Comparison of ENCODE assay signal across 27 cellular contexts in genomic region chr9:34717996-34718614, GRCh38. TPM values are rescaled to one million over a fixed set of nuclear protein-coding genes. Genes with fewer than 3 reads are reported as not detected.
DNase-seq lines count a peak whose midpoint lies in the region; ATAC-seq, FAIRE-seq and TF ChIP-seq lines count a peak whose summit lies in the region.
"Had no signal": no experiment of that assay in that cellular context is flagged by ENCODE, and none has a peak within 500 bp of the region (broad histone marks: within the 10 kb centered on the region; RNA-seq: fewer than 3 reads in every experiment).

No MANE protein-coding gene starts in this region.

- H3F3A ChIP-seq in GM23338 (replicated peaks; ENCODE audit: low read depth) (no peaks in the 10 kb centered on the region), PC-9 (ENCODE audit: insufficient read depth, low read depth) (no peaks in the 10 kb centered on the region)

- H3K4me3 Mint-ChIP-seq in osteocyte (ENCODE audit: unreplicated experiment), result no peak overlapping the region
- no peak overlapping the region for H3K4me3 Mint-ChIP-seq in GM23338
- H3K4me3 Mint-ChIP-seq: activated CD4-positive, alpha-beta T cell treated with anti-CD3 and anti-CD28 coated beads for 36 hours; activated naive CD4-positive, alpha-beta T cell treated with anti-CD3 and anti-CD28 coated beads, Interleukin-2, amount 10 ng/mL, durations not matched to agents 7 days and 5 days; CD4-positive, CD25-positive, alpha-beta regulatory T cell; naive thymus-derived CD8-positive, alpha-beta T cell had no signal

- H3K4me3 ChIP-seq in Panc1 (ENCODE audit: low read depth in 2 of 2, low read length in 2 of 2) (no peak overlapping the region), kidney (ENCODE audit: low read length in 2 of 2) (no peak overlapping the region), GM23338 (no peak overlapping the region), PC-9 (no peak overlapping the region)
- H3K4me3 ChIP-seq: sigmoid colon, vagina had no signal

- H2AFZ ChIP-seq in GM23338 (no peak overlapping the region), PC-9 (no peak overlapping the region)
- H2AFZ ChIP-seq: parathyroid adenoma had no signal

- H3K27ac Mint-ChIP-seq in osteocyte (ENCODE audit: unreplicated experiment) (no peak overlapping the region), GM23338 (no peak overlapping the region)
- H3K27ac Mint-ChIP-seq: activated CD4-positive, alpha-beta T cell treated with anti-CD3 and anti-CD28 coated beads for 36 hours; activated naive CD4-positive, alpha-beta T cell treated with anti-CD3 and anti-CD28 coated beads, Interleukin-2, amount 10 ng/mL, durations not matched to agents 7 days and 5 days; CD4-positive, CD25-positive, alpha-beta regulatory T cell had no signal

- no peaks in the 10 kb centered on the region for H3K9me3 Mint-ChIP-seq in osteocyte (ENCODE audit: unreplicated experiment)
- no peaks in the 10 kb centered on the region for H3K9me3 Mint-ChIP-seq in GM23338
- H3K9me3 Mint-ChIP-seq: activated naive CD4-positive, alpha-beta T cell treated with anti-CD3 and anti-CD28 coated beads, Interleukin-2, amount 10 ng/mL, durations not matched to agents 7 days and 5 days; CD4-positive, CD25-positive, alpha-beta regulatory T cell had no signal

- in situ Hi-C loops in Panc1 (cut with HindIII; ENCODE audit: low pct_unique_long_range_greater_than_20kb, low sequenced_read_pairs), result no loop called here

- 0 out of 2 replicates have a peak, but pooled peaks cover 6% of the 10 kb centered on the region for H3K9me2 ChIP-seq in GM23338 (ENCODE audit: insufficient read depth)
- no peaks in the 10 kb centered on the region for H3K9me2 ChIP-seq in PC-9 (ENCODE audit: insufficient read depth)

- no peaks in the 10 kb centered on the region for H3K4me1 Mint-ChIP-seq in osteocyte (ENCODE audit: unreplicated experiment)
- H3K4me1 Mint-ChIP-seq in GM23338, result no peaks in the 10 kb centered on the region
- H3K4me1 Mint-ChIP-seq: activated CD4-positive, alpha-beta T cell treated with anti-CD3 and anti-CD28 coated beads for 36 hours; activated naive CD4-positive, alpha-beta T cell treated with anti-CD3 and anti-CD28 coated beads, Interleukin-2, amount 10 ng/mL, durations not matched to agents 7 days and 5 days; CD4-positive, CD25-positive, alpha-beta regulatory T cell; naive thymus-derived CD8-positive, alpha-beta T cell had no signal

- no peak overlapping the region for H3K27ac ChIP-seq in Panc1 (ENCODE audit: low read length)
- H3K27ac ChIP-seq in kidney (ENCODE audit: low read depth in 2 of 2, low read length in 2 of 2), result no peak overlapping the region
- H3K27ac ChIP-seq in GM23338 (ENCODE audit: low read depth), result no peak overlapping the region
- H3K27ac ChIP-seq in PC-9, result no peak overlapping the region
- H3K27ac ChIP-seq: epithelial cell of prostate, parathyroid adenoma, sigmoid colon, vagina had no signal

- peak; percentile 91 for ATAC-seq in Panc1
- no peak for ATAC-seq in GM23338
- ATAC-seq in HG03175 (IDR thresholded peaks at IDR 0.05; ENCODE audit: unreplicated experiment), result no peak
- ATAC-seq: activated CD4-positive, alpha-beta T cell treated with anti-CD3 and anti-CD28 coated beads for 36 hours; naive thymus-derived CD8-positive, alpha-beta T cell had no signal

- POLR2A ChIA-PET in Panc1 (lab: Charles Lee) (no interaction called here), PC-9 (lab: Charles Lee; ENCODE audit: unreplicated experiment) (interaction anchor here (0.6 kb wide), 1 partner anchor 80 kb away, joined by 4 read pairs; no protein-coding TSS in a partner anchor)

- no peak overlapping the region for H3K4me2 ChIP-seq in GM23338
- H3K4me2 ChIP-seq in PC-9, result no peak overlapping the region

- no peak for FAIRE-seq in kidney (lab: Jason Lieb, UNC)
- FAIRE-seq: HTR-8/SVneo had no signal

- no peaks in the 10 kb centered on the region for H3K79me2 ChIP-seq in GM23338 (replicated peaks; ENCODE audit: insufficient read depth)
- H3K79me2 ChIP-seq in PC-9 (ENCODE audit: low read depth), result no peaks in the 10 kb centered on the region
- H3K79me2 ChIP-seq: parathyroid adenoma had no signal

- intact Hi-C loops in Panc1 (cut with micrococcal nuclease; ENCODE audit: unreplicated experiment) (no loop called here), kidney (cut with DNase I) (no loop called here), PC-9 (cut with micrococcal nuclease; ENCODE audit: unreplicated experiment) (no loop called here)

- H3K4me1 ChIP-seq in Panc1 (ENCODE audit: control insufficient read depth, insufficient read depth, low read length) (no peaks in the 10 kb centered on the region; the same call in 1 of the 2 replicates), kidney (ENCODE audit: control insufficient read depth in 1 of 2, insufficient read depth in 1 of 2, low read depth in 1 of 2, low read length in 2 of 2) (peaks cover 0 to 7% of the 10 kb centered on the region in 2 donors), GM23338 (ENCODE audit: insufficient read depth) (no peaks in the 10 kb centered on the region), PC-9 (replicated peaks; ENCODE audit: insufficient read depth) (no peaks in the 10 kb centered on the region)
- H3K4me1 ChIP-seq: parathyroid adenoma, vagina had no signal

- H3K9me3 ChIP-seq in Panc1 (ENCODE audit: control insufficient read depth, insufficient read depth, low read depth, low read length), result no peaks in the 10 kb centered on the region
- H3K9me3 ChIP-seq in kidney (ENCODE audit: control insufficient read depth in 1 of 2, low read length in 2 of 2), result no peaks in the 10 kb centered on the region
- no peaks in the 10 kb centered on the region for H3K9me3 ChIP-seq in PC-9 (ENCODE audit: insufficient read depth, low read depth)
- H3K9me3 ChIP-seq: sigmoid colon, vagina had no signal

- no peak for TF ChIP-seq CTCF in Panc1 (IDR thresholded peaks at IDR 0.05)
- TF ChIP-seq CTCF in kidney (IDR thresholded peaks at IDR 0.05; ENCODE audit: borderline replicate concordance, extremely low read depth, insufficient read depth), result no peak
- TF ChIP-seq CTCF in osteocyte (IDR thresholded peaks at IDR 0.05), result no peak
- no peak for TF ChIP-seq CTCF in GM23338 (conservative IDR thresholded peaks at IDR 0.05; ENCODE audit: low read depth in 2 of 2)
- TF ChIP-seq CTCF in PC-9 (conservative IDR thresholded peaks at IDR 0.05), result no peak

- H3K9ac ChIP-seq in kidney (ENCODE audit: low read length in 2 of 2), result no peak overlapping the region
- H3K9ac ChIP-seq: parathyroid adenoma had no signal

- H4K20me1 ChIP-seq in GM23338 (replicated peaks; ENCODE audit: insufficient read depth) (no peaks in the 10 kb centered on the region), PC-9 (ENCODE audit: insufficient read depth) (no peaks in the 10 kb centered on the region)

- CTCF ChIA-PET in Panc1 (lab: Charles Lee) (no interaction called here), PC-9 (lab: Charles Lee) (no interaction called here)

- H3K36me3 Mint-ChIP-seq in osteocyte (ENCODE audit: unreplicated experiment), result no peaks in the 10 kb centered on the region
- no peaks in the 10 kb centered on the region; the same call in 2 of the 3 replicates for H3K36me3 Mint-ChIP-seq in GM23338 (ENCODE audit: low read depth)
- H3K36me3 Mint-ChIP-seq: activated naive CD4-positive, alpha-beta T cell treated with anti-CD3 and anti-CD28 coated beads, Interleukin-2, amount 10 ng/mL, durations not matched to agents 7 days and 5 days; CD4-positive, CD25-positive, alpha-beta regulatory T cell; naive thymus-derived CD8-positive, alpha-beta T cell had no signal

- peaks cover 40% of the 10 kb centered on the region for H3K27me3 Mint-ChIP-seq in osteocyte (ENCODE audit: unreplicated experiment)
- H3K27me3 Mint-ChIP-seq in GM23338 (ENCODE audit: insufficient read depth, low read depth, poor library complexity), result no peaks in the 10 kb centered on the region

- BruUV-seq in Panc1 (replicated peaks; lab: Mats Ljungman, UMichigan), result no TSS peak
- no TSS peak for BruUV-seq in PC-9 (replicated peaks; lab: Mats Ljungman, UMichigan)

- H3K27me3 ChIP-seq in Panc1 (ENCODE audit: control insufficient read depth, insufficient read depth, low read length) (no peaks in the 10 kb centered on the region; the same call in 1 of the 2 replicates), GM23338 (ENCODE audit: insufficient read depth) (no peaks in the 10 kb centered on the region), PC-9 (ENCODE audit: insufficient read depth, low read depth) (no peaks in the 10 kb centered on the region)
- H3K27me3 ChIP-seq: sigmoid colon, vagina had no signal

- DNase-seq in EL, result peak; percentile 14
- no peak for DNase-seq in Panc1 (ENCODE audit: low read depth, low spot score)
- DNase-seq in kidney, result peak; percentile 73
- peak; percentile 68 for DNase-seq in osteocyte (ENCODE audit: extremely low spot score, unreplicated experiment)
- no peak for DNase-seq in GM23338 (ENCODE audit: low spot score)
- no peak for DNase-seq in PC-9
- DNase-seq: activated CD4-positive, alpha-beta T cell treated with anti-CD3 and anti-CD28 coated beads for 36 hours; activated naive CD4-positive, alpha-beta T cell treated with anti-CD3 and anti-CD28 coated beads, Interleukin-2, amount 10 ng/mL, durations not matched to agents 7 days and 5 days; activated T-cell treated with anti-CD3 and anti-CD28 coated beads, Interleukin-2, amount 50 U/mL, for 48 hours; CD4-positive, CD25-positive, alpha-beta regulatory T cell; central memory CD4-positive, alpha-beta T cell; DMS 273 treated with DMSO at 0.1 percent for 48 hours; foreskin melanocyte; GF-D8; hippocampal formation; Karpas-422; naive thymus-derived CD8-positive, alpha-beta T cell; NCI-H187; SHP77 treated with DMSO at 0.1 percent for 48 hours; sigmoid colon had no signal

- H3K36me3 ChIP-seq in Panc1 (ENCODE audit: control insufficient read depth, insufficient read depth, low read length) (no peaks in the 10 kb centered on the region), kidney (ENCODE audit: control insufficient read depth in 1 of 2, insufficient read depth in 2 of 2, low read length in 2 of 2) (no peaks in the 10 kb centered on the region), GM23338 (ENCODE audit: insufficient read depth) (no peaks in the 10 kb centered on the region), PC-9 (ENCODE audit: low read depth) (no peaks in the 10 kb centered on the region)
- H3K36me3 ChIP-seq: sigmoid colon, vagina had no signal

RNA-seq across cellular contexts. Expression of gene CCL21, which starts 8.2 kb away (rescaled TPM):
- total RNA-seq in Panc1 (2021; ENCODE audit: unreplicated experiment) (not detected), kidney (92.8 TPM), osteocyte (not detected in 2 replicates), PC-9 (2021) (not detected in 2 replicates)
- polyA plus RNA-seq in Panc1 (2012; ENCODE audit: insufficient read length), result not detected
- polyA plus RNA-seq in kidney (ENCODE audit: insufficient read depth, low read depth, low replicate concordance) (42.8 TPM), GM23338 (2016; fragmentation: Nextera tagmentation; extraction: Ambion mirVana) (not detected in 2 replicates)
- not detected in 2 replicates for total RNA-seq in GM23338 (2014; rRNA removed; shearing (Covaris generic))
- total RNA-seq: activated CD4-positive, alpha-beta T cell treated with anti-CD3 and anti-CD28 coated beads for 36 hours; activated CD8-positive, alpha-beta memory T cell treated with anti-CD3 and anti-CD28 coated beads for 36 hours; CD4-positive, CD25-positive, alpha-beta regulatory T cell; naive thymus-derived CD8-positive, alpha-beta T cell had no signal
- polyA plus RNA-seq: CD4-positive, CD25-positive, alpha-beta regulatory T cell; naive thymus-derived CD8-positive, alpha-beta T cell had no signal

RNA-seq across cellular contexts. Expression of gene CCL19, which starts 27.0 kb away (rescaled TPM):
- not detected for total RNA-seq in Panc1 (2021; ENCODE audit: unreplicated experiment)
- not detected for polyA plus RNA-seq in Panc1 (2012; ENCODE audit: insufficient read length)
- 60.8 TPM for total RNA-seq in kidney
- 11.4 TPM for polyA plus RNA-seq in kidney (ENCODE audit: insufficient read depth, low read depth, low replicate concordance)
- total RNA-seq in osteocyte, result not detected in 2 replicates
- not detected in 2 replicates for total RNA-seq in GM23338 (2014; rRNA removed; shearing (Covaris generic))
- polyA plus RNA-seq in GM23338 (2016; fragmentation: Nextera tagmentation; extraction: Ambion mirVana), result not detected in 2 replicates
- total RNA-seq in PC-9 (2021), result not detected in 2 replicates
- total RNA-seq: activated CD8-positive, alpha-beta memory T cell treated with anti-CD3 and anti-CD28 coated beads for 36 hours; CD4-positive, CD25-positive, alpha-beta regulatory T cell; mesenteric fat pad; naive thymus-derived CD8-positive, alpha-beta T cell had no signal
- polyA plus RNA-seq: CD4-positive, CD25-positive, alpha-beta regulatory T cell; naive thymus-derived CD8-positive, alpha-beta T cell had no signal

RNA-seq across cellular contexts. Expression of gene CCL27, which starts 55.6 kb away (rescaled TPM):
- 0.95 TPM for total RNA-seq in Panc1 (2021; ENCODE audit: unreplicated experiment)
- 0.73 TPM for polyA plus RNA-seq in Panc1 (2012; ENCODE audit: insufficient read length)
- total RNA-seq in kidney, result not detected
- not detected for polyA plus RNA-seq in kidney (ENCODE audit: insufficient read depth, low read depth, low replicate concordance)
- 0.78 and 1.1 TPM in 2 replicates for total RNA-seq in osteocyte
- total RNA-seq in GM23338 (2014; rRNA removed; shearing (Covaris generic)), result not detected in 2 replicates
- not detected in 2 replicates for polyA plus RNA-seq in GM23338 (2016; fragmentation: Nextera tagmentation; extraction: Ambion mirVana)
- total RNA-seq in PC-9 (2021), result 0.44 and 0.98 TPM in 2 replicates
- total RNA-seq: CD4-positive, CD25-positive, alpha-beta regulatory T cell; mesenteric fat pad; naive thymus-derived CD8-positive, alpha-beta T cell; sigmoid colon; vagina had no signal
- polyA plus RNA-seq: naive thymus-derived CD8-positive, alpha-beta T cell had no signal

Comparison
In these comparisons a context has a peak if more than half of its experiments do, and no peak if none do; other contexts are left out.
1. DNase-seq: peak in EL (single experiment), kidney (single experiment) and osteocyte (single experiment); none in Panc1 (single experiment), GM23338 (single experiment) and PC-9 (0 of 2).
2. RNA of gene CCL21, which starts 8.2 kb away (total RNA-seq): 92.8 TPM in kidney (single experiment); not detected in Panc1 (single experiment), not detected in osteocyte, not detected in GM23338 and not detected in PC-9; every median in the first group is over 10 times any median in the second.
3. RNA of gene CCL19, which starts 27.0 kb away (total RNA-seq): 60.8 TPM in kidney (single experiment); not detected in Panc1 (single experiment), not detected in osteocyte, not detected in GM23338 and not detected in PC-9; every median in the first group is over 10 times any median in the second.